In the genomic region with DNA sequence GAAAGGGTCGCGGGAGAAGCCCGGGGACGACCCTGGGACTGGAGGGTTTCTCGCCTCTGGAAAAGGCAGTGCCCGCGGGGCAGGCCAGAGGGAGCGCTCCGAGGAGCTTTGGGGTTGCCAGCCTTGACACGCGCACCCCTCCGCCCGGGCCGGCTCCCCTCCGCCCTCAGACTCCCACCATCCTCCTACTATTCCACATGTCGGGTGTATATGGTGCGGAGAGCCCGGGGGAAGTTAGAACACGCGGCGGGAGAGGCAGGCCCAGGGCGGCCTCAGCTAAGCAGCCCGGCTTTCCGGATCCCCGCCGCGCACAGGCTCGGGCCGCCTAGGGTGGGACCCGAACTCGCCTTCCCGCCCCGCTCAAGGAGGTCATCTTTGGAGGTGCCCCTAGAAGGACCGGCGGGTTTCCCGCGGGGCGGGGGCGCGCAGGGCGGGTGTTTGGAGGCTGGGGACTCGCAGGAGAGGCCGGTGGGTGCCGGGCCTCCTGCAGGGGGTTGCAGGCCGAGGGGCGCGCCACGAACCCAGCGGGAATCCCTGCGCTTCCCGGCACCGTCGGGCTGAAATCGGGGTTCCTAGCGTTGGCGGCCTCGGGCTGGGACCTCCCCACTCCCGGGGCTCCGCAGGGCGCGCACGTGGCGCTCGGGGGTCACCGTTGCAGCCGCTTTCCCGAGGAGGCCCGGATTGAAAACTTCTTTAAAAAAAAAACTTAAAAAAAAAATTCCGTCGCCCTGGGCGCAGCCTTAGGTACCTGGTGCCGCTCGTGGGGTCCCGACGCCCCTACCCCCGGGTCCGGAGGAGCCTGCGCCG, we compare ENCODE assay signal across 8 cellular contexts. TPM values are rescaled to one million over a fixed set of nuclear protein-coding genes. Genes with fewer than 3 reads are reported as not detected.
A peak's percentile ranks its signal among the peaks of the same experiment; 100 is the strongest.
DNase-seq lines count a peak whose midpoint lies in the region; ATAC-seq, FAIRE-seq and TF ChIP-seq lines count a peak whose summit lies in the region.

No MANE protein-coding gene starts in this region.

- H3K4me3 ChIP-seq in Panc1 (ENCODE audit: low read depth in 2 of 2, low read length in 2 of 2) (peak overlapping the region; percentile 56 to 68), endodermal cell (ENCODE audit: low read length) (peak overlapping the region; percentile 74)

- H3K4me1 ChIP-seq in Panc1 (ENCODE audit: control insufficient read depth, insufficient read depth, low read length) (peaks cover 33% of the 10 kb centered on the region), endodermal cell (ENCODE audit: control insufficient read depth, insufficient read depth, low read length) (no peaks in the 10 kb centered on the region)

- TSS peak; percentile 85 for BruUV-seq in Panc1 (replicated peaks; lab: Mats Ljungman, UMichigan)

- in situ Hi-C loops in Panc1 (cut with HindIII; ENCODE audit: low pct_unique_long_range_greater_than_20kb, low sequenced_read_pairs), result no loop called here

- no peaks in the 10 kb centered on the region for H3K9me3 Mint-ChIP-seq in endodermal cell
- H3K9me3 Mint-ChIP-seq in neural crest cell, result no peaks in the 10 kb centered on the region

- H3K27ac Mint-ChIP-seq in endodermal cell, result no peak overlapping the region
- no peak overlapping the region for H3K27ac Mint-ChIP-seq in neural crest cell (ENCODE audit: unreplicated experiment)

- TF ChIP-seq CTCF in Panc1 (IDR thresholded peaks at IDR 0.05) (no peak), endodermal cell (conservative IDR thresholded peaks at IDR 0.05) (no peak), neural crest cell (conservative IDR thresholded peaks at IDR 0.05) (no peak)

- peak overlapping the region; percentile 76 for H3K27ac ChIP-seq in Panc1 (ENCODE audit: low read length)
- H3K27ac ChIP-seq in endodermal cell (ENCODE audit: low read depth, low read length), result no peak overlapping the region

- H3K9me3 ChIP-seq in Panc1 (ENCODE audit: control insufficient read depth, insufficient read depth, low read depth, low read length), result no peaks in the 10 kb centered on the region
- H3K9me3 ChIP-seq in endodermal cell (ENCODE audit: control insufficient read depth, low read length), result no peaks in the 10 kb centered on the region

- CTCF ChIA-PET in Panc1 (lab: Charles Lee), result no interaction called here

- FAIRE-seq in GM12891 (lab: Jason Lieb, UNC), result peak; percentile 81

- DNase-seq in GM12891 (ENCODE audit: insufficient read length, low spot score) (no peak), Panc1 (ENCODE audit: low read depth, low spot score) (no peak), endodermal cell (peak; percentile 73), neural crest cell (ENCODE audit: low read depth, low spot score) (no peak), amygdala (lab: John Stamatoyannopoulos, UW) (no peak), NCI-H2196 treated with DMSO at 0.1 percent for 48 hours (lab: John Stamatoyannopoulos, UW; ENCODE audit: unreplicated experiment) (no peak), GDM1 (lab: John Stamatoyannopoulos, UW) (no peak), Ammon's horn (ENCODE audit: low spot score) (no peak)

- WGBS in endodermal cell (ENCODE audit: insufficient coverage in 1 of 2, insufficient read length in 1 of 2), 2 experiments, result 4 to 8% methylated on average over 43 to 78 of the region's 79 CpGs

- H3K27me3 Mint-ChIP-seq in endodermal cell (ENCODE audit: insufficient read depth) (peaks cover 30% of the 10 kb centered on the region), neural crest cell (ENCODE audit: low read depth) (peaks cover 57% of the 10 kb centered on the region)

- H3K9ac ChIP-seq in endodermal cell (ENCODE audit: extremely low read depth, low read length, poor library complexity, severe bottlenecking), result peak overlapping the region; percentile 15

- POLR2A ChIA-PET in Panc1 (lab: Charles Lee), result no interaction called here

- no peaks in the 10 kb centered on the region for H3K27me3 ChIP-seq in Panc1 (ENCODE audit: control insufficient read depth, insufficient read depth, low read length)
- peaks cover 39% of the 10 kb centered on the region for H3K27me3 ChIP-seq in endodermal cell (ENCODE audit: control insufficient read depth, insufficient read depth, low read length, poor library complexity, severe bottlenecking)

- ATAC-seq in Panc1, result no peak

- H3K4me3 Mint-ChIP-seq in endodermal cell (peak overlapping the region; percentile 66), neural crest cell (peak overlapping the region; percentile 60)

- intact Hi-C loops in Panc1 (cut with micrococcal nuclease; ENCODE audit: unreplicated experiment), result no loop called here

- TF ChIP-seq POLR2A in GM12891 (IDR thresholded peaks at IDR 0.05; ENCODE audit: low read depth, low read length), result no peak

- no peaks in the 10 kb centered on the region for H3K36me3 ChIP-seq in Panc1 (ENCODE audit: control insufficient read depth, insufficient read depth, low read length)
- H3K36me3 ChIP-seq in endodermal cell (ENCODE audit: control insufficient read depth, insufficient read depth, low read length), result no peaks in the 10 kb centered on the region

- H3K36me3 Mint-ChIP-seq in endodermal cell (ENCODE audit: low read depth) (peaks cover 2% of the 10 kb centered on the region), neural crest cell (ENCODE audit: low read depth) (no peaks in the 10 kb centered on the region)

- peaks cover 12% of the 10 kb centered on the region for H3K4me1 Mint-ChIP-seq in endodermal cell
- peaks cover 30% of the 10 kb centered on the region for H3K4me1 Mint-ChIP-seq in neural crest cell

TF ChIP-seq in GM12891, 5 proteins besides CTCF, POLR2A, EP300 and RAD21:
- TF ChIP-seq POLR2AphosphoS5 (IDR thresholded peaks at IDR 0.05; ENCODE audit: low read depth, low read length) (no peak), SPI1 (IDR thresholded peaks at IDR 0.05; ENCODE audit: low read depth, low read length) (no peak), POU2F2 (IDR thresholded peaks at IDR 0.05; ENCODE audit: low read depth, low read length) (no peak), TAF1 (IDR thresholded peaks at IDR 0.05; ENCODE audit: low read depth, low read length) (no peak), PAX5 (IDR thresholded peaks at IDR 0.05; ENCODE audit: insufficient read depth, low read length, severe bottlenecking) (no peak)

RNA-seq across cellular contexts. Expression of a gene that starts 3.7 kb away (rescaled TPM):
- 34.8 TPM for polyA plus RNA-seq in GM12891 (2012; ENCODE audit: low read depth, missing spikeins)
- total RNA-seq in Panc1 (2021; ENCODE audit: unreplicated experiment), result 30.8 TPM
- 38.3 TPM for polyA plus RNA-seq in Panc1 (2012; ENCODE audit: insufficient read length)
- 10 to 100 TPM; 23.4 to 32.5 TPM for total RNA-seq in endodermal cell
- polyA plus RNA-seq in endodermal cell (2013, experiment 1 of 2), result 10.9 TPM
- 11.1 TPM for polyA plus RNA-seq in endodermal cell (2013, experiment 2 of 2)
- 2.2 and 2.4 TPM in 2 replicates for total RNA-seq in neural crest cell
